10 cellular contexts compared by ENCODE assay signal in the genomic region with DNA sequence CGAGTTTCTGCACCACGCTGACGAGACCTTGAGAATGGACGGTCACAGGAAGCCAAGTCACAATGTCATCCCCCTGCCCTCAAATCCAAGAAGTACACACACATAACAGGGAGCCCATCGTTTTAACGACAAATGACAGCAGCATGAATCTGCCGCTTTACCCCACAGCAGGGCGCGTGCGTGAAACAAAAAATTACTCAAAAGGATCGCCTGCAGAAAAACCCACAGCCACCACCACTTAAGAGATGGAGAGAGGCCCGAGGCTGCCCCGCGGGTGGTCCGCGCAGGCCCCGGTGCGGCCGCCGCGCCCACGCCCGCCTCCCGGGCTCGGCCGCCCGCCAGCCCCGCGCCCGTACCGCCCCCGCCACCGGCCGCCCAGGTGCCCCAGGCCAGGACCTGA. TPM values are rescaled to one million over a fixed set of nuclear protein-coding genes. Genes with fewer than 3 reads are reported as not detected.
DNase-seq lines count a peak whose midpoint lies in the region; ATAC-seq and TF ChIP-seq lines count a peak whose summit lies in the region.
"Not testable (repeated sequence)": the region's sequence is repeated elsewhere in the genome, so short reads cannot be mapped to it uniquely, and the experiment has no call there.
"Had no signal": no experiment of that assay in that cellular context is flagged by ENCODE, and none has a peak within 500 bp of the region (broad histone marks: within the 10 kb centered on the region; RNA-seq: fewer than 3 reads in every experiment).

No MANE protein-coding gene starts in this region.

- H3K4me3 Mint-ChIP-seq in activated T-helper 17 cell treated with anti-CD3 and anti-CD28 coated beads, Interleukin-2, amount 50 U/mL, for 72 hours = peak overlapping the region; percentile 91
- peak overlapping the region; percentile 92 for H3K4me3 Mint-ChIP-seq in central memory CD8-positive, alpha-beta T cell
- H3K4me3 Mint-ChIP-seq in nephron progenitor cell = peak overlapping the region; percentile 93
- H3K4me3 Mint-ChIP-seq in stimulated activated effector memory CD8-positive, alpha-beta T cell treated with anti-CD3 and anti-CD28 coated beads, Interleukin-12 subunit alpha, Interleukin-12 subunit beta, amount 100 ng/mL, for 72 hours = peak overlapping the region; percentile 89

- not testable (repeated sequence) for TF ChIP-seq CTCF in BE2C (IDR thresholded peaks at IDR 0.05; ENCODE audit: low read depth, low read length); HFF-Myc (IDR thresholded peaks at IDR 0.05; ENCODE audit: low read depth, low read length, missing control alignments); SU-DHL-6 (IDR thresholded peaks at IDR 0.05; ENCODE audit: insufficient read depth, low read length, poor library complexity, severe bottlenecking); right atrium auricular region (IDR thresholded peaks at IDR 0.05); nephron progenitor cell (IDR thresholded peaks at IDR 0.05)

- H3K79me2 ChIP-seq in SU-DHL-6 (ENCODE audit: insufficient read depth, low read length) = not testable (repeated sequence)

- peak overlapping the region; percentile 38 for H3K4me2 ChIP-seq in SU-DHL-6 (ENCODE audit: low read depth, low read length, poor library complexity, severe bottlenecking)

- not testable (repeated sequence) for H3K4me1 ChIP-seq in BE2C, right atrium auricular region

- H3K4me3 ChIP-seq in BE2C (ENCODE audit: low read depth, low read length) (peak overlapping the region; percentile 48), HFF-Myc (replicated peaks; ENCODE audit: low read depth, low read length) (peak overlapping the region; percentile 42), SU-DHL-6 (ENCODE audit: insufficient read depth, low read length, poor library complexity, severe bottlenecking) (peak overlapping the region; percentile 40), right atrium auricular region (peak overlapping the region; percentile 42 to 49)

- H3K9ac ChIP-seq in SU-DHL-6 (ENCODE audit: low read length) = peak overlapping the region; percentile 38; the same call in 1 of the 2 replicates

- not testable (repeated sequence) for ATAC-seq in activated T-helper 17 cell treated with anti-CD3 and anti-CD28 coated beads, Interleukin-2, amount 50 U/mL, for 72 hours (replicated peaks); central memory CD8-positive, alpha-beta T cell (replicated peaks; ENCODE audit: extremely low read depth, poor library complexity, severe bottlenecking); stimulated activated effector memory CD8-positive, alpha-beta T cell treated with anti-CD3 and anti-CD28 coated beads, Interleukin-12 subunit alpha, Interleukin-12 subunit beta, amount 100 ng/mL, for 72 hours

- peak overlapping the region; percentile 87 for H3K27ac Mint-ChIP-seq in activated T-helper 17 cell treated with anti-CD3 and anti-CD28 coated beads, Interleukin-2, amount 50 U/mL, for 72 hours
- H3K27ac Mint-ChIP-seq in central memory CD8-positive, alpha-beta T cell (ENCODE audit: low read depth) = peak overlapping the region; percentile 93
- peak overlapping the region; percentile 97 for H3K27ac Mint-ChIP-seq in nephron progenitor cell
- peak overlapping the region; percentile 89 for H3K27ac Mint-ChIP-seq in stimulated activated effector memory CD8-positive, alpha-beta T cell treated with anti-CD3 and anti-CD28 coated beads, Interleukin-12 subunit alpha, Interleukin-12 subunit beta, amount 100 ng/mL, for 72 hours

- not testable (repeated sequence) for DNase-seq in BE2C; HFF-Myc (ENCODE audit: extremely low read depth, low read depth); central memory CD8-positive, alpha-beta T cell (ENCODE audit: low spot score in 2 of 2); right atrium auricular region (ENCODE audit: low spot score)
- DNase-seq in nephron progenitor cell = peak; percentile 3
- DNase-seq in stimulated activated effector memory CD8-positive, alpha-beta T cell treated with anti-CD3 and anti-CD28 coated beads, Interleukin-12 subunit alpha, Interleukin-12 subunit beta, amount 100 ng/mL, for 72 hours (ENCODE audit: low spot score in 2 of 2) = peak; percentile 4 to 66

- not testable (repeated sequence) for H2AFZ ChIP-seq in SU-DHL-6 (ENCODE audit: low read depth, low read length, severe bottlenecking)

- H3K4me1 Mint-ChIP-seq in activated T-helper 17 cell treated with anti-CD3 and anti-CD28 coated beads, Interleukin-2, amount 50 U/mL, for 72 hours; nephron progenitor cell; stimulated activated effector memory CD8-positive, alpha-beta T cell treated with anti-CD3 and anti-CD28 coated beads, Interleukin-12 subunit alpha, Interleukin-12 subunit beta, amount 100 ng/mL, for 72 hours: not testable (repeated sequence)
- H3K4me1 Mint-ChIP-seq in central memory CD8-positive, alpha-beta T cell = peaks cover 12% of the 10 kb centered on the region

- H4K20me1 ChIP-seq in SU-DHL-6 (ENCODE audit: low read depth, low read length) = not testable (repeated sequence)

- H3K9me3 Mint-ChIP-seq in activated T-helper 17 cell treated with anti-CD3 and anti-CD28 coated beads, Interleukin-2, amount 50 U/mL, for 72 hours; central memory CD8-positive, alpha-beta T cell; nephron progenitor cell; stimulated activated effector memory CD8-positive, alpha-beta T cell treated with anti-CD3 and anti-CD28 coated beads, Interleukin-12 subunit alpha, Interleukin-12 subunit beta, amount 100 ng/mL, for 72 hours: not testable (repeated sequence)

- H3K27ac ChIP-seq in SU-DHL-6 (ENCODE audit: low read depth, low read length) = peak overlapping the region; percentile 42
- peak overlapping the region in 1 of 2 donors; percentile 43 for H3K27ac ChIP-seq in right atrium auricular region

- not testable (repeated sequence) for H3K9me2 ChIP-seq in SU-DHL-6 (replicated peaks; ENCODE audit: insufficient read depth, low read length)

- H3F3A ChIP-seq in SU-DHL-6 (ENCODE audit: insufficient read depth) = not testable (repeated sequence)

- H3K36me3 Mint-ChIP-seq in activated T-helper 17 cell treated with anti-CD3 and anti-CD28 coated beads, Interleukin-2, amount 50 U/mL, for 72 hours (ENCODE audit: low read depth) = peaks cover 21% of the 10 kb centered on the region
- H3K36me3 Mint-ChIP-seq in central memory CD8-positive, alpha-beta T cell (ENCODE audit: insufficient read depth) = peaks cover 10% of the 10 kb centered on the region
- H3K36me3 Mint-ChIP-seq in nephron progenitor cell (ENCODE audit: low read depth) = peaks cover 23% of the 10 kb centered on the region
- H3K36me3 Mint-ChIP-seq in stimulated activated effector memory CD8-positive, alpha-beta T cell treated with anti-CD3 and anti-CD28 coated beads, Interleukin-12 subunit alpha, Interleukin-12 subunit beta, amount 100 ng/mL, for 72 hours = peaks cover 11% of the 10 kb centered on the region

- not testable (repeated sequence) for H3K9me3 ChIP-seq in BE2C; SU-DHL-6 (ENCODE audit: insufficient read depth, low read length); right atrium auricular region

- not testable (repeated sequence) for H3K27me3 ChIP-seq in BE2C; SU-DHL-6 (ENCODE audit: low read length); right atrium auricular region

- not testable (repeated sequence) for H3K36me3 ChIP-seq in BE2C; SU-DHL-6 (ENCODE audit: low read length); right atrium auricular region

- H3K27me3 Mint-ChIP-seq in activated T-helper 17 cell treated with anti-CD3 and anti-CD28 coated beads, Interleukin-2, amount 50 U/mL, for 72 hours; central memory CD8-positive, alpha-beta T cell; nephron progenitor cell (ENCODE audit: low read depth, poor library complexity): not testable (repeated sequence)

RNA-seq across cellular contexts. Expression of a gene that starts 0.3 kb away (rescaled TPM):
- 89.3 TPM for polyA plus RNA-seq in BE2C (2012; ENCODE audit: insufficient read depth, insufficient read length, low read depth)
- 10 to 100 TPM; 18.8 to 40.8 TPM for total RNA-seq in activated T-helper 17 cell treated with anti-CD3 and anti-CD28 coated beads, Interleukin-2, amount 50 U/mL, for 72 hours
- total RNA-seq in right atrium auricular region = 10 to 100 TPM; 50.8 to 62.4 TPM

RNA-seq across cellular contexts. Expression of a gene that starts 36.2 kb away (rescaled TPM):
- polyA plus RNA-seq in BE2C (2012; ENCODE audit: insufficient read depth, insufficient read length, low read depth) = not detected
- not detected for total RNA-seq in activated T-helper 17 cell treated with anti-CD3 and anti-CD28 coated beads, Interleukin-2, amount 50 U/mL, for 72 hours
- not detected for total RNA-seq in right atrium auricular region
- total RNA-seq: occipital lobe, ureter had no signal

RNA-seq across cellular contexts. Expression of a gene that starts 56.8 kb away (rescaled TPM):
- not detected for polyA plus RNA-seq in BE2C (2012; ENCODE audit: insufficient read depth, insufficient read length, low read depth)
- not detected for total RNA-seq in activated T-helper 17 cell treated with anti-CD3 and anti-CD28 coated beads, Interleukin-2, amount 50 U/mL, for 72 hours
- not detected for total RNA-seq in right atrium auricular region
- total RNA-seq: occipital lobe, ureter had no signal
